23 cellular contexts compared by ENCODE assay signal in genomic region chr20:11158589-11158988, GRCh38.
"Had no signal": no experiment of that assay in that cellular context is flagged by ENCODE, and none has a peak within 500 bp of the region (broad histone marks: within the 10 kb centered on the region; RNA-seq: fewer than 3 reads in every experiment).

No MANE protein-coding gene starts in this region.

- H3K27ac ChIP-seq: adrenal gland, colonic mucosa, hepatocyte, lower lobe of right lung, neutrophil, SK-N-MC had no signal

- H2AFZ ChIP-seq: hepatocyte had no signal

- H3K4me2 ChIP-seq: hepatocyte had no signal

- FAIRE-seq: endometrium had no signal

- H3K79me2 ChIP-seq: hepatocyte had no signal

- H3K4me1 ChIP-seq: adrenal gland, colonic mucosa, testis had no signal

- H3K36me3 ChIP-seq: adrenal gland, colonic mucosa, esophagus muscularis mucosa, lower lobe of right lung, neutrophil, stomach, upper lobe of left lung had no signal

- DNase-seq: activated B cell treated with CpG ODN at 0.5 μM for 24 hours; activated CD4-positive, alpha-beta memory T cell treated with anti-CD3 and anti-CD28 coated beads for 36 hours; activated CD4-positive, alpha-beta T cell treated with anti-CD3 and anti-CD28 coated beads for 4 hours; activated gamma-delta T cell treated with Interleukin-2 at 50 U/mL for 16 hours; activated T-cell treated with anti-CD3 and anti-CD28 coated beads for 4 hours; adrenal gland; central memory CD4-positive, alpha-beta T cell; colonic mucosa; left colon; lower lobe of right lung; stimulated activated CD4-positive, alpha-beta T cell treated with anti-CD3 and anti-CD28 coated beads, Interleukin-2, amount 100 ng/mL, for 48 hours; stomach; T-cell; testis; upper lobe of left lung had no signal

- H3K4me3 ChIP-seq: adrenal gland, colonic mucosa, esophagus muscularis mucosa, hepatocyte, lower lobe of right lung, SK-N-MC, stomach, testis, upper lobe of left lung had no signal

- H3K9me3 ChIP-seq: adrenal gland, colonic mucosa, esophagus muscularis mucosa, lower lobe of right lung, neutrophil, stomach, testis, upper lobe of left lung had no signal

- H3K27me3 ChIP-seq: adrenal gland, colonic mucosa, esophagus muscularis mucosa, hepatocyte, neutrophil, stomach, testis, upper lobe of left lung had no signal

- ATAC-seq: activated naive CD4-positive, alpha-beta T cell treated with anti-CD3 and anti-CD28 coated beads, Interleukin-2, amount 50 U/mL, for 72 hours; left colon; lower lobe of right lung; natural killer cell treated with Interleukin-12 subunit alpha and Interleukin-12 subunit beta and Interleukin-15 and Interleukin-18, amount 100 ng/mL, for 72 hours; stimulated activated effector memory CD8-positive, alpha-beta T cell treated with anti-CD3 and anti-CD28 coated beads, Interleukin-12 subunit alpha, Interleukin-12 subunit beta, amount 100 ng/mL, for 72 hours; T-cell had no signal
